Comparison of ENCODE assay signal across 30 cellular contexts in the genomic region with DNA sequence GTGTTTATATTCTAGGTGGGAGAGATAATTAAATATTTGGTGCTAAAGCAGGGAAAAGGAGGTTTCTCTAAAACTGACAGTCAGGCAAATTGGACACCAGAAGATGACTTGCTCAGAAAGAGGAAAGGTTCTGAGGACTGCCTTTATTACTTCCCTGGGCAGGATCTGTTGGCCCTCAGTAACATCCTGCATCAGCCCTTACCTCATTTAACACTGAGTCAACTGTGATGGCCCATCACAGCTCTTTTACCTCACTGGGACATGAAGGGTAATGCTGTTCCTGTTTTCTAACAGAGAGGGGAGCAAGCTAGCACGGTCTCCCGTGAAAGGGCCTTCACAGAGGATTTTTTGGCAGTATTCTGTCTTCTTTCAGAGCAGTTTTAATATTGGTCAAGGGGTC. TPM values are rescaled to one million over a fixed set of nuclear protein-coding genes. Genes with fewer than 3 reads are reported as not detected.
"Had no signal": no experiment of that assay in that cellular context is flagged by ENCODE, and none has a peak within 500 bp of the region (broad histone marks: within the 10 kb centered on the region; RNA-seq: fewer than 3 reads in every experiment).

No MANE protein-coding gene starts in this region.

- H3K4me3 Mint-ChIP-seq: activated CD4-positive, alpha-beta T cell treated with anti-CD3 and anti-CD28 coated beads, Interleukin-2, amount 10 ng/mL, durations not matched to agents 7 days and 5 days; activated naive CD8-positive, alpha-beta T cell treated with anti-CD3 and anti-CD28 coated beads for 36 hours; activated T-helper 17 cell treated with anti-CD3 and anti-CD28 coated beads, Interleukin-2, amount 50 U/mL, for 72 hours; nephron progenitor cell; stimulated activated effector memory CD8-positive, alpha-beta T cell treated with anti-CD3 and anti-CD28 coated beads, Interleukin-12 subunit alpha, Interleukin-12 subunit beta, amount 100 ng/mL, for 72 hours had no signal

- H3K4me1 Mint-ChIP-seq: activated CD4-positive, alpha-beta T cell treated with anti-CD3 and anti-CD28 coated beads, Interleukin-2, amount 10 ng/mL, durations not matched to agents 7 days and 5 days; activated naive CD8-positive, alpha-beta T cell treated with anti-CD3 and anti-CD28 coated beads for 36 hours; activated T-helper 17 cell treated with anti-CD3 and anti-CD28 coated beads, Interleukin-2, amount 50 U/mL, for 72 hours; stimulated activated effector memory CD8-positive, alpha-beta T cell treated with anti-CD3 and anti-CD28 coated beads, Interleukin-12 subunit alpha, Interleukin-12 subunit beta, amount 100 ng/mL, for 72 hours had no signal

- H3K9me3 Mint-ChIP-seq: activated CD4-positive, alpha-beta T cell treated with anti-CD3 and anti-CD28 coated beads, Interleukin-2, amount 10 ng/mL, durations not matched to agents 7 days and 5 days had no signal

- H3K27me3 Mint-ChIP-seq: activated CD4-positive, alpha-beta T cell treated with anti-CD3 and anti-CD28 coated beads, Interleukin-2, amount 10 ng/mL, durations not matched to agents 7 days and 5 days; activated naive CD8-positive, alpha-beta T cell treated with anti-CD3 and anti-CD28 coated beads for 36 hours; activated T-helper 17 cell treated with anti-CD3 and anti-CD28 coated beads, Interleukin-2, amount 50 U/mL, for 72 hours had no signal

- ATAC-seq: activated T-helper 17 cell treated with anti-CD3 and anti-CD28 coated beads, Interleukin-2, amount 50 U/mL, for 72 hours; foreskin keratinocyte; left colon; right lobe of liver; stimulated activated effector memory CD8-positive, alpha-beta T cell treated with anti-CD3 and anti-CD28 coated beads, Interleukin-12 subunit alpha, Interleukin-12 subunit beta, amount 100 ng/mL, for 72 hours had no signal

- H3K27ac Mint-ChIP-seq: activated CD4-positive, alpha-beta T cell treated with anti-CD3 and anti-CD28 coated beads, Interleukin-2, amount 10 ng/mL, durations not matched to agents 7 days and 5 days; activated naive CD8-positive, alpha-beta T cell treated with anti-CD3 and anti-CD28 coated beads for 36 hours; activated T-helper 17 cell treated with anti-CD3 and anti-CD28 coated beads, Interleukin-2, amount 50 U/mL, for 72 hours; nephron progenitor cell; stimulated activated effector memory CD8-positive, alpha-beta T cell treated with anti-CD3 and anti-CD28 coated beads, Interleukin-12 subunit alpha, Interleukin-12 subunit beta, amount 100 ng/mL, for 72 hours had no signal

- H3K4me1 ChIP-seq: foreskin keratinocyte, parathyroid adenoma, right lobe of liver, stomach, suprapubic skin, tibial nerve had no signal

- FAIRE-seq: astrocyte, small intestine had no signal

- H3K36me3 ChIP-seq: right lobe of liver, stomach, suprapubic skin, tibial nerve had no signal

- DNase-seq: activated CD4-positive, alpha-beta T cell treated with anti-CD3 and anti-CD28 coated beads, Interleukin-2, amount 10 ng/mL, durations not matched to agents 7 days and 5 days; activated CD4-positive, CD25-positive, alpha-beta regulatory T cell treated with anti-CD3 and anti-CD28 coated beads, Interleukin-2, amount 50 U/mL, for 72 hours; activated naive CD8-positive, alpha-beta T cell treated with anti-CD3 and anti-CD28 coated beads for 36 hours; activated T-cell treated with anti-CD3 and anti-CD28 coated beads, Interleukin-2, amount 50 U/mL, for 1 hour; central memory CD4-positive, alpha-beta T cell; dermis blood vessel endothelial cell; effector CD8-positive, alpha-beta T cell; erythroblast; foreskin keratinocyte; hypothalamus; islet precursor cell; left colon; mesenchymal stem cell; nephron progenitor cell; right lobe of liver; small intestine; stimulated activated CD4-positive, alpha-beta T cell treated with anti-CD3 and anti-CD28 coated beads, Interleukin-2, amount 100 ng/mL, for 24 hours; stomach had no signal

- H3K27me3 ChIP-seq: right lobe of liver, suprapubic skin, tibial nerve had no signal

- H3K9me3 ChIP-seq: right lobe of liver, stomach, suprapubic skin, tibial nerve had no signal

- H3K36me3 Mint-ChIP-seq: activated naive CD8-positive, alpha-beta T cell treated with anti-CD3 and anti-CD28 coated beads for 36 hours; stimulated activated effector memory CD8-positive, alpha-beta T cell treated with anti-CD3 and anti-CD28 coated beads, Interleukin-12 subunit alpha, Interleukin-12 subunit beta, amount 100 ng/mL, for 72 hours had no signal

- H3K4me3 ChIP-seq: right lobe of liver, stomach, suprapubic skin, tibial nerve had no signal

- H3K27ac ChIP-seq: foreskin keratinocyte, parathyroid adenoma, right lobe of liver, stomach, suprapubic skin, tibial nerve, VCaP had no signal

RNA-seq across cellular contexts. Expression of a gene that starts 12.0 kb away (rescaled TPM):
- total RNA-seq: activated CD4-positive, alpha-beta T cell treated with anti-CD3 and anti-CD28 coated beads, Interleukin-2, amount 10 ng/mL, durations not matched to agents 7 days and 5 days; activated naive CD8-positive, alpha-beta T cell treated with anti-CD3 and anti-CD28 coated beads for 36 hours; activated T-helper 17 cell treated with anti-CD3 and anti-CD28 coated beads, Interleukin-2, amount 50 U/mL, for 72 hours; astrocyte; dermis blood vessel endothelial cell; foreskin keratinocyte; left colon; lower leg skin; mononuclear cell; myocyte; right lobe of liver; stomach; suprapubic skin; T-helper 2 cell treated with Interferon-gamma antibody and Interleukin-4, amounts not matched to agents 100 ng/mL and 5 ng/mL, for 36 hours; urinary bladder had no signal
- polyA plus RNA-seq: foreskin keratinocyte, small intestine, stomach, urinary bladder had no signal
